ENCODE assay signal across 18 cellular contexts in the genomic region with DNA sequence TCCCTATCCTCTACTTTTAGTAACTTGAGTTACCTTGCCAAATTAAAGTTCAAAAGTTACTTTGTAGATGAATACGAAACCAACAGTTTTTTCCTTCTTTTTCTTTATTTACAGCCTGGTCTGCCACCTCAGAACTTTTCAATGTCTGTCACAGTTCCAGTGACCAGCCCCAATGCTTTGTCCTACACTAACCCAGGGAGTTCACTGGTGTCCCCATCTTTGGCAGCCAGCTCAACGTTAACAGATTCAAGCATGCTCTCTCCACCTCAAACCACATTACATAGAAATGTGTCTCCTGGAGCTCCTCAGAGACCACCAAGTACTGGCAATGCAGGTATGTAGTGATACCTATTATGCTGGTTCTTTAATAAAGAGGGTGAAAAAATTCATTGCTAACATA. TPM values are rescaled to one million over a fixed set of nuclear protein-coding genes. Genes with fewer than 3 reads are reported as not detected.
A peak's percentile ranks its signal among the peaks of the same experiment; 100 is the strongest.
DNase-seq lines count a peak whose midpoint lies in the region; ATAC-seq, FAIRE-seq and TF ChIP-seq lines count a peak whose summit lies in the region.
"Had no signal": no experiment of that assay in that cellular context is flagged by ENCODE, and none has a peak within 500 bp of the region (broad histone marks: within the 10 kb centered on the region; RNA-seq: fewer than 3 reads in every experiment).

No MANE protein-coding gene starts in this region.

- H3K4me1 Mint-ChIP-seq in activated B cell treated with CpG ODN at 0.5 μM for 24 hours (no peaks in the 10 kb centered on the region), memory B cell (no peaks in the 10 kb centered on the region), Calu3 (ENCODE audit: low read depth, unreplicated experiment) (no peaks in the 10 kb centered on the region)
- H3K4me1 Mint-ChIP-seq: GM23338 had no signal

- no peak for TF ChIP-seq EP300 in A549 (IDR thresholded peaks at IDR 0.05)

- ATAC-seq in A549 (no peak), activated B cell treated with CpG ODN at 0.5 μM for 24 hours (ENCODE audit: low read depth) (no peak), memory B cell (ENCODE audit: low read depth) (no peak), HG03439 (IDR thresholded peaks at IDR 0.05; ENCODE audit: unreplicated experiment) (no peak)
- ATAC-seq: GM23338 had no signal

- no peak for TF ChIP-seq RAD21 in A549 (conservative IDR thresholded peaks at IDR 0.05 in 1 of 2, IDR thresholded peaks at IDR 0.05 in 1 of 2)

- H3K27me3 Mint-ChIP-seq in activated B cell treated with CpG ODN at 0.5 μM for 24 hours (no peaks in the 10 kb centered on the region), memory B cell (no peaks in the 10 kb centered on the region), Calu3 (ENCODE audit: unreplicated experiment) (no peaks in the 10 kb centered on the region)
- H3K27me3 Mint-ChIP-seq: CD4-positive, alpha-beta T cell had no signal

- DNase-seq in cardiac muscle cell (ENCODE audit: low read depth in 1 of 2, low spot score in 1 of 2) (no peak), cardiac septum (ENCODE audit: low spot score) (no peak), A549 (ENCODE audit: low read depth in 1 of 2, low spot score in 1 of 2) (no peak), activated B cell treated with CpG ODN at 0.5 μM for 24 hours (no peak), memory B cell (ENCODE audit: low spot score in 2 of 2) (no peak), Calu3 (no peak)
- DNase-seq: 8988T; ACHN; C1 segment of cervical spinal cord; CD4-positive, alpha-beta T cell; DMS153; DMS79 treated with DMSO at 0.1 percent for 48 hours; EL; H7 had no signal

- FAIRE-seq in A549 (lab: Jason Lieb, UNC), result peak; percentile 80
- FAIRE-seq: D721Med, GM12891 had no signal

- H3K36me3 Mint-ChIP-seq in activated B cell treated with CpG ODN at 0.5 μM for 24 hours (ENCODE audit: low read depth) (peaks cover 80% of the 10 kb centered on the region), memory B cell (peaks cover 39% of the 10 kb centered on the region), Calu3 (ENCODE audit: insufficient read depth, unreplicated experiment) (no peaks in the 10 kb centered on the region)

- H3K4me3 Mint-ChIP-seq in activated B cell treated with CpG ODN at 0.5 μM for 24 hours (no peak overlapping the region), memory B cell (no peak overlapping the region), Calu3 (ENCODE audit: low read depth, unreplicated experiment) (no peak overlapping the region)
- H3K4me3 Mint-ChIP-seq: CD4-positive, alpha-beta T cell; GM23338 had no signal

- H3K36me3 ChIP-seq in cardiac muscle cell, result peaks cover 63% of the 10 kb centered on the region

- intact Hi-C loops in cardiac septum (cut with DNase I) (no loop called here), activated B cell treated with CpG ODN at 0.5 μM for 24 hours (cut with micrococcal nuclease) (no loop called here), Calu3 (cut with micrococcal nuclease; ENCODE audit: unreplicated experiment) (no loop called here)

- H3K9me3 Mint-ChIP-seq in activated B cell treated with CpG ODN at 0.5 μM for 24 hours (no peaks in the 10 kb centered on the region), memory B cell (no peaks in the 10 kb centered on the region), Calu3 (ENCODE audit: low read depth, unreplicated experiment) (no peaks in the 10 kb centered on the region)
- H3K9me3 Mint-ChIP-seq: CD4-positive, alpha-beta T cell; GM23338 had no signal

- no peak overlapping the region for H3K4me2 ChIP-seq in A549
- H3K4me2 ChIP-seq: GM23338 had no signal

- no peak for TF ChIP-seq CTCF in cardiac muscle cell (IDR thresholded peaks at IDR 0.05; ENCODE audit: low read depth, low read length)
- no peak for TF ChIP-seq CTCF in A549 (IDR thresholded peaks at IDR 0.05)
- TF ChIP-seq CTCF in activated B cell treated with CpG ODN at 0.5 μM for 24 hours (IDR thresholded peaks at IDR 0.05), result no peak
- TF ChIP-seq CTCF in Calu3 (IDR thresholded peaks at IDR 0.05; ENCODE audit: unreplicated experiment), result no peak

- H3K4me3 ChIP-seq in cardiac muscle cell (no peak overlapping the region), A549 (no peak overlapping the region)
- H3K4me3 ChIP-seq: GM23338 had no signal

- 92% methylated on average over 2 of the region's 2 CpGs for whole genome bisulfite sequencing in A549 (ENCODE audit: missing lambda C conversion rate)

- POLR2A ChIA-PET in A549 (lab: Yijun Ruan, JAX) (no interaction called here), activated B cell treated with CpG ODN at 0.5 μM for 24 hours (lab: Charles Lee) (no interaction called here)

- CTCF ChIA-PET in A549 (lab: Yijun Ruan, JAX), result interaction anchor here (0.9 kb wide), 1 partner anchor 30 kb away, joined by 3 read pairs; no protein-coding TSS in a partner anchor
- CTCF ChIA-PET in activated B cell treated with CpG ODN at 0.5 μM for 24 hours (lab: Charles Lee), result no interaction called here
- CTCF ChIA-PET in Calu3 (lab: Charles Lee), result no interaction called here

- H3K9me3 ChIP-seq in cardiac muscle cell (ENCODE audit: low read depth), result no peaks in the 10 kb centered on the region
- no peaks in the 10 kb centered on the region for H3K9me3 ChIP-seq in A549

- no peak for TF ChIP-seq POLR2A in A549 (IDR thresholded peaks at IDR 0.05; ENCODE audit: low read length)

- H3K27ac ChIP-seq in cardiac muscle cell (peak overlapping the region; percentile 71), A549 (no peak overlapping the region)

- no TSS peak for BruUV-seq in Calu3 (replicated peaks; lab: Mats Ljungman, UMichigan)

- H3K4me1 ChIP-seq in cardiac muscle cell (ENCODE audit: low read depth) (peaks cover 31% of the 10 kb centered on the region), A549 (no peaks in the 10 kb centered on the region)

- H3K27me3 ChIP-seq in cardiac muscle cell, result no peaks in the 10 kb centered on the region

- H3K27ac Mint-ChIP-seq in activated B cell treated with CpG ODN at 0.5 μM for 24 hours, result peak overlapping the region; percentile 20
- H3K27ac Mint-ChIP-seq in memory B cell, result peak overlapping the region; percentile 38
- no peak overlapping the region for H3K27ac Mint-ChIP-seq in Calu3 (ENCODE audit: unreplicated experiment)
- H3K27ac Mint-ChIP-seq: CD4-positive, alpha-beta T cell; GM23338 had no signal

TF ChIP-seq in A549, 52 proteins besides CTCF, POLR2A, EP300 and RAD21:
- no peak for TF ChIP-seq GATA3 (IDR thresholded peaks at IDR 0.05; ENCODE audit: borderline replicate concordance)

RNA-seq across cellular contexts. Expression of a gene that starts 59.0 kb away (rescaled TPM):
- total RNA-seq in cardiac muscle cell, result 21.2 and 21.9 TPM in 2 replicates
- 24.0 and 24.4 TPM in 2 replicates for polyA plus RNA-seq in cardiac muscle cell
- total RNA-seq in cardiac septum, result 12.7 TPM
- 3.8 TPM in 2 replicates for polyA plus RNA-seq in A549 (2011; rRNA removed)
- 4.8 and 5.6 TPM in 2 replicates for polyA plus RNA-seq in A549 (2012; cell fraction: cytosol; rRNA removed)
- polyA plus RNA-seq in A549 (2012; cell fraction: nucleus; rRNA removed), result 12.3 and 18.5 TPM in 2 replicates
- polyA plus RNA-seq in A549 (2017; fragmentation: RNase III; extraction: RNeasy Plus Mini Kit Qiagen cat#74134 plus additional on column Dnase treatment), result 5.4 to 6.0 TPM (median 6.0 TPM) in 3 replicates
- 5.5 and 5.9 TPM in 2 replicates for polyA minus RNA-seq in A549 (2011; rRNA and poly(A)+ RNA removed)
- 4.7 and 6.1 TPM in 2 replicates for total RNA-seq in activated B cell treated with CpG ODN at 0.5 μM for 24 hours
- total RNA-seq in Calu3 (2022), result 6.6 and 8.2 TPM in 2 replicates
